9 cellular contexts compared by ENCODE assay signal in the genomic region with DNA sequence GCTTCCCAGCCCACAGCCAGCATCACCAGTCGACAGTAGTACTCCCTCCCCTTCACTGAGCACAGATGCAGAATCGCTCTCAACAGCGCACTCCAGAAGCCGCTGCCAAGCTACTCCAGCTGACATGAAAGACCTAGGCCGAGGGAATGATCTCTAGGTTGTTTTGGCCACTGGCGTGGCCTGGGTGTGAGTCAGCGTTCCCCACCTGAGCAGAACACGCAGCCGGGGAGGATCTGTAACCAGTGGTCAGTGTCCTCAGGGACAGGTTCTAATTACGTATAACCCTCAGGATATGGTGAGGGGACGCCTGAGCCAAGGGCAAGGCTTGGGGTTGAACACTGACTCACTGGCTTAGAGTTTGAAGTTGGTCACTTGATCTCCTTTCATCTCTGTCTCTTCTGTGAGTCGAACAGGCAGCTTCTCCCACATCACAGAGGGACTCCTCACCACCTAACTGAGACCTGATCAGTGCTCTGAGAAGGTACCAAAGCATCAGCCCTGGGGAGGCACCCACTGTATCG.
DNase-seq lines count a peak whose midpoint lies in the region; ATAC-seq, FAIRE-seq and TF ChIP-seq lines count a peak whose summit lies in the region.
"Had no signal": no experiment of that assay in that cellular context is flagged by ENCODE, and none has a peak within 500 bp of the region (broad histone marks: within the 10 kb centered on the region; RNA-seq: fewer than 3 reads in every experiment).

No MANE protein-coding gene starts in this region.

- H3K4me1 Mint-ChIP-seq in H9 = peaks cover 20 to 25% of the 10 kb centered on the region in 2 experiments
- no peaks in the 10 kb centered on the region for H3K4me1 Mint-ChIP-seq in activated CD8-positive, alpha-beta T cell treated with anti-CD3 and anti-CD28 coated beads for 36 hours (ENCODE audit: low read depth)

- no peak overlapping the region for H4K5ac ChIP-seq in H9 (ENCODE audit: insufficient read length, low read depth, low read length)

- H3K4me1 ChIP-seq in H9 (ENCODE audit: insufficient read depth, low read length) (no peaks in the 10 kb centered on the region; the same call in 1 of the 2 replicates), heart right ventricle (peaks cover 38 to 70% (median 56%) of the 10 kb centered on the region in 9 donors)

- H3K27ac Mint-ChIP-seq in H9 = peak overlapping the region in 2 of 3 experiments; percentile 66 to 77; a peak in 5 of 7 replicates
- no peak overlapping the region for H3K27ac Mint-ChIP-seq in activated CD8-positive, alpha-beta T cell treated with anti-CD3 and anti-CD28 coated beads for 36 hours

- H3K4ac ChIP-seq in H9 (ENCODE audit: low read depth, low read length) = no peak overlapping the region

- H2BK120ac ChIP-seq in H9 (ENCODE audit: low read depth, low read length, poor library complexity, severe bottlenecking) = no peak overlapping the region

- H3K27me3 ChIP-seq in H9 (ENCODE audit: insufficient read depth, low read length) (no peaks in the 10 kb centered on the region), heart right ventricle (no peaks in the 10 kb centered on the region)

- no peak overlapping the region for H3K56ac ChIP-seq in H9 (ENCODE audit: insufficient read length, low read depth, low read length)

- no peak overlapping the region for H4K91ac ChIP-seq in H9 (ENCODE audit: insufficient read length, low read depth, low read length)

- CTCF ChIA-PET in activated CD8-positive, alpha-beta T cell treated with anti-CD3 and anti-CD28 coated beads for 36 hours (lab: Charles Lee) = interaction anchor here (1.4 to 1.5 kb wide), 2 partner anchors 13 to 397 kb away, joined by 3 to 4 read pairs; no protein-coding TSS in a partner anchor

- no peak overlapping the region for H2AK5ac ChIP-seq in H9 (ENCODE audit: insufficient read length, low read length)

- no peaks in the 10 kb centered on the region for H3K9me3 Mint-ChIP-seq in H9
- no peaks in the 10 kb centered on the region for H3K9me3 Mint-ChIP-seq in activated CD8-positive, alpha-beta T cell treated with anti-CD3 and anti-CD28 coated beads for 36 hours

- H2BK5ac ChIP-seq in H9 (ENCODE audit: insufficient read length, low read length) = no peak overlapping the region

- FAIRE-seq in GM12891 (lab: Jason Lieb, UNC) = no peak

- TF ChIP-seq CTCF in H9 (conservative IDR thresholded peaks at IDR 0.05) (no peak), heart right ventricle (IDR thresholded peaks at IDR 0.05) (no peak)
- no peak for TF ChIP-seq CTCF in activated CD8-positive, alpha-beta T cell treated with anti-CD3 and anti-CD28 coated beads for 36 hours (IDR thresholded peaks at IDR 0.05)

- H3K4me2 ChIP-seq in H9 (ENCODE audit: insufficient read depth, insufficient read length, low read length) = no peak overlapping the region

- WGBS in H9 (ENCODE audit: extremely low coverage, insufficient read length, low lambda C conversion rate) = no CpG with 5 or more reads among the region's 13 CpGs
- WGBS in heart right ventricle, 2 donors = 29 to 43% methylated on average over 13 of the region's 13 CpGs

- H2BK12ac ChIP-seq in H9 (ENCODE audit: insufficient read length, low read depth, low read length) = no peak overlapping the region

- H3K18ac ChIP-seq in H9 (ENCODE audit: insufficient read length, low read depth, low read length) = no peak overlapping the region

- H3K9ac ChIP-seq in H9 (ENCODE audit: extremely low read depth, insufficient read length, low read length) = no peak overlapping the region

- H3K23ac ChIP-seq in H9 (ENCODE audit: insufficient read length, low read depth, low read length) = no peak overlapping the region

- H2BK15ac ChIP-seq in H9 (ENCODE audit: low read depth, low read length) = no peak overlapping the region

- H4K8ac ChIP-seq in H9 (replicated peaks; ENCODE audit: insufficient read length, low read depth, low read length) = no peak overlapping the region

- peak; percentile 30 for ATAC-seq in activated CD8-positive, alpha-beta T cell treated with anti-CD3 and anti-CD28 coated beads for 36 hours
- ATAC-seq in heart right ventricle (peak; percentile 44 to 66 (median 58)), HG03520 (IDR thresholded peaks at IDR 0.05; ENCODE audit: unreplicated experiment) (no peak), HG02870 (IDR thresholded peaks at IDR 0.05; ENCODE audit: unreplicated experiment) (no peak)

- no peak overlapping the region; the same call in 1 of the 2 replicates for H3K14ac ChIP-seq in H9 (ENCODE audit: insufficient read depth, low read length)

- intact Hi-C loops in activated CD8-positive, alpha-beta T cell treated with anti-CD3 and anti-CD28 coated beads for 36 hours (cut with micrococcal nuclease) = no loop called here
- intact Hi-C loops in heart right ventricle (cut with DNase I) = loop anchor here in 1 of 10 donors (2.0 kb wide), 1 partner anchor 31 kb away; no protein-coding TSS in a partner anchor

- POLR2A ChIA-PET in activated CD8-positive, alpha-beta T cell treated with anti-CD3 and anti-CD28 coated beads for 36 hours (lab: Charles Lee) = no interaction called here

- no peaks in the 10 kb centered on the region for H4K20me1 ChIP-seq in H9 (ENCODE audit: control insufficient read depth, insufficient read depth, insufficient read length)

- no peak overlapping the region for H3K4me3 Mint-ChIP-seq in H9
- H3K4me3 Mint-ChIP-seq in activated CD8-positive, alpha-beta T cell treated with anti-CD3 and anti-CD28 coated beads for 36 hours = no peak overlapping the region

- DNase-seq in H9 = no peak
- no peak for DNase-seq in activated CD8-positive, alpha-beta T cell treated with anti-CD3 and anti-CD28 coated beads for 36 hours
- peak; percentile 64 to 71 for DNase-seq in heart right ventricle
- peak; percentile 67 for DNase-seq in smooth muscle cell of the brain vasculature (ENCODE audit: low read depth, low spot score)
- no peak for DNase-seq in GM12891 (ENCODE audit: insufficient read length, low spot score)
- no peak for DNase-seq in stimulated activated CD4-positive, alpha-beta T cell treated with anti-CD3 and anti-CD28 coated beads, Interleukin-4, amount 100 ng/mL, for 1 hour
- DNase-seq: activated CD4-positive, alpha-beta T cell treated with anti-CD3 and anti-CD28 coated beads, Interleukin-2, amount 50 U/mL, for 4 hours had no signal

- H3K27me3 Mint-ChIP-seq in H9 (ENCODE audit: low read depth) = no peaks in the 10 kb centered on the region
- H3K27me3 Mint-ChIP-seq in activated CD8-positive, alpha-beta T cell treated with anti-CD3 and anti-CD28 coated beads for 36 hours = no peaks in the 10 kb centered on the region

- no peaks in the 10 kb centered on the region for H3K36me3 Mint-ChIP-seq in H9 (ENCODE audit: insufficient read depth in 1 of 3, low read depth in 3 of 3)
- H3K36me3 Mint-ChIP-seq in activated CD8-positive, alpha-beta T cell treated with anti-CD3 and anti-CD28 coated beads for 36 hours (ENCODE audit: low read depth) = no peaks in the 10 kb centered on the region

- no peak overlapping the region for H3K4me3 ChIP-seq in heart right ventricle

- H3K9me3 ChIP-seq in H9 (ENCODE audit: control insufficient read depth, low read depth, low read length) = no peaks in the 10 kb centered on the region
- H3K9me3 ChIP-seq in heart right ventricle = no peaks in the 10 kb centered on the region

- H2AFZ ChIP-seq in H9 (ENCODE audit: low read length) = no peak overlapping the region

- no peaks in the 10 kb centered on the region for H3K79me2 ChIP-seq in H9 (ENCODE audit: insufficient read depth, low read length)

- H3K79me1 ChIP-seq in H9 (ENCODE audit: insufficient read depth, low read depth, low read length, poor library complexity, severe bottlenecking) = no peaks in the 10 kb centered on the region

- no peaks in the 10 kb centered on the region for H3K36me3 ChIP-seq in heart right ventricle

- H3K27ac ChIP-seq in H9 (ENCODE audit: insufficient read length, low read depth, low read length) (no peak overlapping the region), heart right ventricle (peak overlapping the region; percentile 70 to 93 (median 84))

- no peaks in the 10 kb centered on the region for H3K23me2 ChIP-seq in H9 (ENCODE audit: insufficient read length, low read depth, low read length, poor library complexity, severe bottlenecking)

- no peak overlapping the region for H3T11ph ChIP-seq in H9 (ENCODE audit: low read length)

- no peak for TF ChIP-seq POLR2A in GM12891 (IDR thresholded peaks at IDR 0.05; ENCODE audit: low read depth, low read length)

- H2BK20ac ChIP-seq in H9 (ENCODE audit: low read depth, low read length, poor library complexity, severe bottlenecking) = no peak overlapping the region

TF ChIP-seq in GM12891, 5 proteins besides CTCF, POLR2A, EP300 and RAD21:
- no peak for TF ChIP-seq SPI1 (IDR thresholded peaks at IDR 0.05; ENCODE audit: low read depth, low read length)
- no peak for TF ChIP-seq POLR2AphosphoS5 (IDR thresholded peaks at IDR 0.05; ENCODE audit: low read depth, low read length)
- TF ChIP-seq TAF1 (IDR thresholded peaks at IDR 0.05; ENCODE audit: low read depth, low read length) = no peak
- TF ChIP-seq POU2F2 (IDR thresholded peaks at IDR 0.05; ENCODE audit: low read depth, low read length) = no peak
- no peak for TF ChIP-seq PAX5 (IDR thresholded peaks at IDR 0.05; ENCODE audit: insufficient read depth, low read length, severe bottlenecking)
TF ChIP-seq in GM12891: peak in this region for 0.

Comparison
In these comparisons a context has a peak if more than half of its experiments do, and no peak if none do; other contexts are left out.
1. DNase-seq: peak in heart right ventricle (2 of 2) and smooth muscle cell of the brain vasculature (single experiment); none in H9 (single experiment), activated CD8-positive, alpha-beta T cell treated with anti-CD3 and anti-CD28 coated beads for 36 hours (single experiment), GM12891 (single experiment) and stimulated activated CD4-positive, alpha-beta T cell treated with anti-CD3 and anti-CD28 coated beads, Interleukin-4, amount 100 ng/mL, for 1 hour (single experiment).
2. ATAC-seq: peak in activated CD8-positive, alpha-beta T cell treated with anti-CD3 and anti-CD28 coated beads for 36 hours (single experiment) and heart right ventricle (8 of 8); none in HG03520 (single experiment) and HG02870 (single experiment).